22 cellular contexts compared by ENCODE assay signal in genomic region chr1:183936791-183937190, GRCh38.
"Had no signal": no experiment of that assay in that cellular context is flagged by ENCODE, and none has a peak within 500 bp of the region (broad histone marks: within the 10 kb centered on the region; RNA-seq: fewer than 3 reads in every experiment).

No MANE protein-coding gene starts in this region.

- H3K27ac Mint-ChIP-seq: stimulated activated naive B cell treated with anti-CD40 and anti-IgM and Interleukin-4, amounts not matched to agents 10 μg/mL and 1 μg/mL and 100 μg/mL, for 72 hours; stimulated activated naive CD8-positive, alpha-beta T cell treated with anti-CD3 and anti-CD28 coated beads, Interleukin-15, amount 100 ng/mL, for 72 hours; type B pancreatic cell had no signal

- H3K27me3 ChIP-seq: colonic mucosa, esophagus muscularis mucosa, gastroesophageal sphincter, neutrophil, spleen had no signal

- H3K4me3 Mint-ChIP-seq: nephron; stimulated activated naive B cell treated with anti-CD40 and anti-IgM and Interleukin-4, amounts not matched to agents 10 μg/mL and 1 μg/mL and 100 μg/mL, for 72 hours; stimulated activated naive CD8-positive, alpha-beta T cell treated with anti-CD3 and anti-CD28 coated beads, Interleukin-15, amount 100 ng/mL, for 72 hours; type B pancreatic cell had no signal

- H3K27ac ChIP-seq: colonic mucosa, epithelial cell of prostate, esophagus muscularis mucosa, gastroesophageal sphincter, neutrophil, spleen had no signal

- H3K9me3 Mint-ChIP-seq: nephron; stimulated activated naive B cell treated with anti-CD40 and anti-IgM and Interleukin-4, amounts not matched to agents 10 μg/mL and 1 μg/mL and 100 μg/mL, for 72 hours; stimulated activated naive CD8-positive, alpha-beta T cell treated with anti-CD3 and anti-CD28 coated beads, Interleukin-15, amount 100 ng/mL, for 72 hours; type B pancreatic cell had no signal

- H3K4me1 ChIP-seq: colonic mucosa, spleen had no signal

- ATAC-seq: gastroesophageal sphincter; left cardiac atrium; mucosa of descending colon; sciatic nerve; stimulated activated naive B cell treated with anti-CD40 and anti-IgM and Interleukin-4, amounts not matched to agents 10 μg/mL and 1 μg/mL and 100 μg/mL, for 72 hours; stimulated activated naive CD8-positive, alpha-beta T cell treated with anti-CD3 and anti-CD28 coated beads, Interleukin-15, amount 100 ng/mL, for 72 hours had no signal

- H3K36me3 ChIP-seq: colonic mucosa, gastroesophageal sphincter, neutrophil, spleen had no signal

- FAIRE-seq: keratinocyte, urothelium cell line had no signal

- H3K36me3 Mint-ChIP-seq: stimulated activated naive B cell treated with anti-CD40 and anti-IgM and Interleukin-4, amounts not matched to agents 10 μg/mL and 1 μg/mL and 100 μg/mL, for 72 hours; type B pancreatic cell had no signal

- DNase-seq: cerebellar nuclear complex; colonic mucosa; dermis blood vessel endothelial cell; effector CD8-positive, alpha-beta T cell; glutamatergic neuron; left cardiac atrium; mucosa of descending colon; spleen; stimulated activated CD4-positive, alpha-beta T cell treated with anti-CD3 and anti-CD28 coated beads, Interleukin-15, amount 100 ng/mL, for 24 hours; stimulated activated CD4-positive, alpha-beta T cell treated with anti-CD3 and anti-CD28 coated beads, Interleukin-1b, Interleukin-23, amount 100 ng/mL, for 48 hours; stimulated activated CD4-positive, alpha-beta T cell treated with anti-CD3 and anti-CD28 coated beads, Interleukin-4, amount 100 ng/mL, for 24 hours; stimulated activated naive B cell treated with anti-CD40 and anti-IgM and Interleukin-4, amounts not matched to agents 10 μg/mL and 1 μg/mL and 100 μg/mL, for 72 hours; stimulated activated naive CD8-positive, alpha-beta T cell treated with anti-CD3 and anti-CD28 coated beads, Interleukin-15, amount 100 ng/mL, for 72 hours had no signal

- H3K4me3 ChIP-seq: colonic mucosa, esophagus muscularis mucosa, gastroesophageal sphincter, mucosa of descending colon, spleen had no signal
